In the genomic region with DNA sequence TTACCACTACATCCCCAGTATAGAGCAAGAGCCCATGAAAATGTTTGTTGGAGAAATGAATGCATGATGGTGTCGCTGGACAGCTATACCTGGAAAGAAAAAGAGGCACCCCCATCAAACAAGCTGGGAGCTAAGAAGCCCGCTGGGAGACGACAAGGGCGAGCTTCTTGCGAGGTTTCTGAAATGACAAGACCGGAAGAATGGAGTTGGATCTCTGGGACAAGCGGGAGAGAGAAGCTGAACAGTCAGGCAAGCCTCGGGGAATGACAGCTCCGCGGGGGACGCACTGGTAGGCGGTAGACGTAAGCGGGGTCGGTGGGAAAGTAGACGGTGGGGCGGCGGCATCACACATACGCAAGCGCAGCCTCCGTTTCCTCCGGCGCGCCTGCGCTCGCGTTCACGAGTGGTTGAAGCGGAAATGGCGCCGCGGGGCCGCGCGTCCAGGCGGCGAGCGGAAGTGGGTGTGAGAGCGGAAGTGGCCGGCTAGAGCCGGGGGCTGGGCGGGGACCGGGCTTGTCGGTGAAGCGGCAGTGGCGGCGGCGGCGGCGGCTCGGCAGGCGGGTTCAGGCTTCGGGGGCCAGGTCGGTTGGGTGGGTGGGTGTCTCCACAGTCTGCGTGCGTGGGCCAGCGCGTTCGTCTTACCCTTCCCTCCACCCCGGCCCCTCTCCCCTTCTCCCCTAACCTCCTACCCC, we compare ENCODE assay signal across 1 cellular context.
TF ChIP-seq lines count a peak whose summit lies in the region.

TSS of gene ARPC2 (plus strand) at position 516 of the 692 bp plus-strand sequence. CDS start 282 bp downstream, outside the sequence.

TF ChIP-seq in K562, 482 proteins besides CTCF, POLR2A, EP300 and RAD21 (continued from another document and continues in another):
- TF ChIP-seq ATF3 (IDR thresholded peaks at IDR 0.05) (no peak), ATF3 (CRISPR knock-in tag; conservative IDR thresholded peaks at IDR 0.05) (0 out of 2 replicates have a peak, but pooled peaks have one; percentile 29), SRF (CRISPR knock-in tag; IDR thresholded peaks at IDR 0.05) (no peak), SIN3B (IDR thresholded peaks at IDR 0.05; ENCODE audit: low read depth) (no peak), JUND (IDR thresholded peaks at IDR 0.05; ENCODE audit: borderline replicate concordance, low read depth, low read length) (no peak), JUND (tag; IDR thresholded peaks at IDR 0.05; ENCODE audit: borderline replicate concordance, low read depth, low read length) (no peak; the same call in 2 of the 3 replicates), ZEB2 (IDR thresholded peaks at IDR 0.05) (no peak), PYGO2 (tag; IDR thresholded peaks at IDR 0.05) (no peak), ZNF431 (CRISPR knock-in tag; IDR thresholded peaks at IDR 0.05) (no peak), NR4A1 (CRISPR knock-in tag; IDR thresholded peaks at IDR 0.05) (no peak), NR4A1 (tag; IDR thresholded peaks at IDR 0.05) (no peak), ZNF24 (IDR thresholded peaks at IDR 0.05) (no peak), TBP (optimal IDR thresholded peaks at IDR 0.05; ENCODE audit: low read depth, low read length) (peak; percentile 17), ZBTB43 (CRISPR knock-in tag; IDR thresholded peaks at IDR 0.05) (no peak), TAF9B (IDR thresholded peaks at IDR 0.05; ENCODE audit: partially characterized antibody) (peak; percentile 24), EP400 (IDR thresholded peaks at IDR 0.05) (peak; percentile 58; the same call in 1 of the 2 replicates), FUS (optimal IDR thresholded peaks at IDR 0.05; ENCODE audit: low read depth, low read length) (no peak), ETV6 (IDR thresholded peaks at IDR 0.05; ENCODE audit: borderline replicate concordance in 1 of 2, low read depth in 2 of 2, low read length in 1 of 2) (peak in 1 of 2 experiments; percentile 84; a peak in 1 of 4 replicates), ETV6 (CRISPR knock-in tag; IDR thresholded peaks at IDR 0.05; ENCODE audit: borderline replicate concordance) (no peak), SPI1 (IDR thresholded peaks at IDR 0.05; ENCODE audit: borderline replicate concordance, low read depth, low read length) (peak; percentile 94), RFX1 (IDR thresholded peaks at IDR 0.05) (no peak), SREBF1 (IDR thresholded peaks at IDR 0.05; ENCODE audit: borderline replicate concordance, low read depth, low read length) (no peak), MEIS2 (IDR thresholded peaks at IDR 0.05; ENCODE audit: partially characterized antibody) (peak; percentile 85), MNT (conservative IDR thresholded peaks at IDR 0.05) (no peak; a peak in 1 of 4 replicates), NFIC (IDR thresholded peaks at IDR 0.05) (peak; percentile 43; the same call in 1 of the 2 replicates), ZNF766 (CRISPR knock-in tag; conservative IDR thresholded peaks at IDR 0.05) (0 out of 2 replicates have a peak, but pooled peaks have one; percentile 71), ZBTB7A (IDR thresholded peaks at IDR 0.05; ENCODE audit: borderline replicate concordance, control insufficient read depth, low read depth, low read length) (peak; percentile 72; the same call in 1 of the 2 replicates), TRIM24 (IDR thresholded peaks at IDR 0.05) (peak; percentile 1 to 57; a peak in 1 of 4 replicates), ZNF395 (CRISPR knock-in tag; IDR thresholded peaks at IDR 0.05) (peak; percentile 86; the same call in 1 of the 2 replicates), ZFP36 (IDR thresholded peaks at IDR 0.05; ENCODE audit: low read depth, low read length, partially characterized antibody) (no peak), ZNF551 (CRISPR knock-in tag; IDR thresholded peaks at IDR 0.05) (no peak), MBD2 (IDR thresholded peaks at IDR 0.05; ENCODE audit: borderline replicate concordance, low read depth) (0 out of 2 replicates have a peak, but pooled peaks have one; percentile 47), HNRNPL (IDR thresholded peaks at IDR 0.05; ENCODE audit: low read depth, low read length) (no peak), VEZF1 (CRISPR knock-in tag; IDR thresholded peaks at IDR 0.05) (peak; percentile 72), ZNF644 (tag; IDR thresholded peaks at IDR 0.05; ENCODE audit: low read depth) (no peak), GABPA (tag; conservative IDR thresholded peaks at IDR 0.05; ENCODE audit: low read depth) (peak; percentile 94), YY1 (IDR thresholded peaks at IDR 0.05; ENCODE audit: borderline replicate concordance in 1 of 3, control insufficient read depth in 1 of 3, extremely low read depth in 1 of 3, insufficient read depth in 3 of 3, insufficient read length in 1 of 3, insufficient replicate concordance in 2 of 3, low read depth in 1 of 3, low read length in 2 of 3) (peak; percentile 24 to 90 (median 85)), ZNF445 (CRISPR knock-in tag; IDR thresholded peaks at IDR 0.05; ENCODE audit: low read depth) (no peak), NRF1 (conservative IDR thresholded peaks at IDR 0.05 in 1 of 2, IDR thresholded peaks at IDR 0.05 in 1 of 2) (peak; percentile 95 to 96), HDAC3 (IDR thresholded peaks at IDR 0.05; ENCODE audit: borderline replicate concordance, partially characterized antibody) (no peak)
- TF ChIP-seq, protein P1, sequence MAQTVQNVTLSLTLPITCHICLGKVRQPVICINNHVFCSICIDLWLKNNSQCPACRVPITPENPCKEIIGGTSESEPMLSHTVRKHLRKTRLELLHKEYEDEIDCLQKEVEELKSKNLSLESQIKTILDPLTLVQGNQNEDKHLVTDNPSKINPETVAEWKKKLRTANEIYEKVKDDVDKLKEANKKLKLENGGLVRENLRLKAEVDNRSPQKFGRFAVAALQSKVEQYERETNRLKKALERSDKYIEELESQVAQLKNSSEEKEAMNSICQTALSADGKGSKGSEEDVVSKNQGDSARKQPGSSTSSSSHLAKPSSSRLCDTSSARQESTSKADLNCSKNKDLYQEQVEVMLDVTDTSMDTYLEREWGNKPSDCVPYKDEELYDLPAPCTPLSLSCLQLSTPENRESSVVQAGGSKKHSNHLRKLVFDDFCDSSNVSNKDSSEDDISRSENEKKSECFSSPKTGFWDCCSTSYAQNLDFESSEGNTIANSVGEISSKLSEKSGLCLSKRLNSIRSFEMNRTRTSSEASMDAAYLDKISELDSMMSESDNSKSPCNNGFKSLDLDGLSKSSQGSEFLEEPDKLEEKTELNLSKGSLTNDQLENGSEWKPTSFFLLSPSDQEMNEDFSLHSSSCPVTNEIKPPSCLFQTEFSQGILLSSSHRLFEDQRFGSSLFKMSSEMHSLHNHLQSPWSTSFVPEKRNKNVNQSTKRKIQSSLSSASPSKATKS (CRISPR knock-in tag; IDR thresholded peaks at IDR 0.05), result no peak
- TF ChIP-seq, protein P2, sequence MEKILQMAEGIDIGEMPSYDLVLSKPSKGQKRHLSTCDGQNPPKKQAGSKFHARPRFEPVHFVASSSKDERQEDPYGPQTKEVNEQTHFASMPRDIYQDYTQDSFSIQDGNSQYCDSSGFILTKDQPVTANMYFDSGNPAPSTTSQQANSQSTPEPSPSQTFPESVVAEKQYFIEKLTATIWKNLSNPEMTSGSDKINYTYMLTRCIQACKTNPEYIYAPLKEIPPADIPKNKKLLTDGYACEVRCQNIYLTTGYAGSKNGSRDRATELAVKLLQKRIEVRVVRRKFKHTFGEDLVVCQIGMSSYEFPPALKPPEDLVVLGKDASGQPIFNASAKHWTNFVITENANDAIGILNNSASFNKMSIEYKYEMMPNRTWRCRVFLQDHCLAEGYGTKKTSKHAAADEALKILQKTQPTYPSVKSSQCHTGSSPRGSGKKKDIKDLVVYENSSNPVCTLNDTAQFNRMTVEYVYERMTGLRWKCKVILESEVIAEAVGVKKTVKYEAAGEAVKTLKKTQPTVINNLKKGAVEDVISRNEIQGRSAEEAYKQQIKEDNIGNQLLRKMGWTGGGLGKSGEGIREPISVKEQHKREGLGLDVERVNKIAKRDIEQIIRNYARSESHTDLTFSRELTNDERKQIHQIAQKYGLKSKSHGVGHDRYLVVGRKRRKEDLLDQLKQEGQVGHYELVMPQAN (IDR thresholded peaks at IDR 0.05; ENCODE audit: borderline replicate concordance), result peak; percentile 26; the same call in 1 of the 2 replicates
- TF ChIP-seq, protein P3, sequence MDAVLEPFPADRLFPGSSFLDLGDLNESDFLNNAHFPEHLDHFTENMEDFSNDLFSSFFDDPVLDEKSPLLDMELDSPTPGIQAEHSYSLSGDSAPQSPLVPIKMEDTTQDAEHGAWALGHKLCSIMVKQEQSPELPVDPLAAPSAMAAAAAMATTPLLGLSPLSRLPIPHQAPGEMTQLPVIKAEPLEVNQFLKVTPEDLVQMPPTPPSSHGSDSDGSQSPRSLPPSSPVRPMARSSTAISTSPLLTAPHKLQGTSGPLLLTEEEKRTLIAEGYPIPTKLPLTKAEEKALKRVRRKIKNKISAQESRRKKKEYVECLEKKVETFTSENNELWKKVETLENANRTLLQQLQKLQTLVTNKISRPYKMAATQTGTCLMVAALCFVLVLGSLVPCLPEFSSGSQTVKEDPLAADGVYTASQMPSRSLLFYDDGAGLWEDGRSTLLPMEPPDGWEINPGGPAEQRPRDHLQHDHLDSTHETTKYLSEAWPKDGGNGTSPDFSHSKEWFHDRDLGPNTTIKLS (IDR thresholded peaks at IDR 0.05; ENCODE audit: borderline replicate concordance, low read depth), result 0 out of 2 replicates have a peak, but pooled peaks have one; percentile 28
- TF ChIP-seq, protein P4, sequence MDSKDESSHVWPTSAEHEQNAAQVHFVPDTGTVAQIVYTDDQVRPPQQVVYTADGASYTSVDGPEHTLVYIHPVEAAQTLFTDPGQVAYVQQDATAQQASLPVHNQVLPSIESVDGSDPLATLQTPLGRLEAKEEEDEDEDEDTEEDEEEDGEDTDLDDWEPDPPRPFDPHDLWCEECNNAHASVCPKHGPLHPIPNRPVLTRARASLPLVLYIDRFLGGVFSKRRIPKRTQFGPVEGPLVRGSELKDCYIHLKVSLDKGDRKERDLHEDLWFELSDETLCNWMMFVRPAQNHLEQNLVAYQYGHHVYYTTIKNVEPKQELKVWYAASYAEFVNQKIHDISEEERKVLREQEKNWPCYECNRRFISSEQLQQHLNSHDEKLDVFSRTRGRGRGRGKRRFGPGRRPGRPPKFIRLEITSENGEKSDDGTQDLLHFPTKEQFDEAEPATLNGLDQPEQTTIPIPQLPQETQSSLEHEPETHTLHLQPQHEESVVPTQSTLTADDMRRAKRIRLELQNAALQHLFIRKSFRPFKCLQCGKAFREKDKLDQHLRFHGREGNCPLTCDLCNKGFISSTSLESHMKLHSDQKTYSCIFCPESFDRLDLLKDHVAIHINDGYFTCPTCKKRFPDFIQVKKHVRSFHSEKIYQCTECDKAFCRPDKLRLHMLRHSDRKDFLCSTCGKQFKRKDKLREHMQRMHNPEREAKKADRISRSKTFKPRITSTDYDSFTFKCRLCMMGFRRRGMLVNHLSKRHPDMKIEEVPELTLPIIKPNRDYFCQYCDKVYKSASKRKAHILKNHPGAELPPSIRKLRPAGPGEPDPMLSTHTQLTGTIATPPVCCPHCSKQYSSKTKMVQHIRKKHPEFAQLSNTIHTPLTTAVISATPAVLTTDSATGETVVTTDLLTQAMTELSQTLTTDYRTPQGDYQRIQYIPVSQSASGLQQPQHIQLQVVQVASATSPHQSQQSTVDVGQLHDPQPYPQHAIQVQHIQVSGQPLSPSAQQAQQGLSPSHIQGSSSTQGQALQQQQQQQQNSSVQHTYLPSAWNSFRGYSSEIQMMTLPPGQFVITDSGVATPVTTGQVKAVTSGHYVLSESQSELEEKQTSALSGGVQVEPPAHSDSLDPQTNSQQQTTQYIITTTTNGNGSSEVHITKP (IDR thresholded peaks at IDR 0.05; ENCODE audit: partially characterized antibody), result no peak
